Comparison of ENCODE assay signal across 19 cellular contexts in the genomic region with DNA sequence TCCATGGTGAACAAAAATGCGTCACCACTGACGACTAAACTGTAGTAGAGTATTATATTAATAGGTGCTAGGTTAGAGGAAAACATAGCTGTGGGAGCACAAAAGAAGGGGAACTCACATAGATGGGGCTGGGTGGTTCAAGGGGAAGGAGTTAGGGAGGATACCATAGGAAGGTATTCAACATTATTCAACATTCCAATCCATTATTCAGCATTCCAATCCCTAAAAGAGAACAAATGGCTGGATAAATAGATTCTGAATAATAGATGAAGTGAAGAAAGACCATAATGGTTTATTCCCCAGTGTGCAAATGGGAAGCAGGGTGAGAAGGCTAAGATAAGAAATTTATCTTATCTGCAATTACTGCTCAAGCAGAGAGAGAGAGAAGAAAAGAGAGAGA.
DNase-seq lines count a peak whose midpoint lies in the region; ATAC-seq and TF ChIP-seq lines count a peak whose summit lies in the region.
"Had no signal": no experiment of that assay in that cellular context is flagged by ENCODE, and none has a peak within 500 bp of the region (broad histone marks: within the 10 kb centered on the region; RNA-seq: fewer than 3 reads in every experiment).

No MANE protein-coding gene starts in this region.

- H3K56ac ChIP-seq in mesendoderm (ENCODE audit: low read length) = no peak overlapping the region

- H3K27me3 Mint-ChIP-seq in GM23338 (ENCODE audit: insufficient read depth, low read depth, poor library complexity) (peaks cover 12% of the 10 kb centered on the region), endodermal cell (ENCODE audit: insufficient read depth) (no peaks in the 10 kb centered on the region)
- no peaks in the 10 kb centered on the region for H3K27me3 Mint-ChIP-seq in activated T-cell treated with anti-CD3 and anti-CD28 coated beads, Interleukin-2, amount 50 U/mL, for 24 hours
- H3K27me3 Mint-ChIP-seq: CD4-positive, alpha-beta memory T cell had no signal

- H3K9ac ChIP-seq in HUES6 (ENCODE audit: low read length) (no peak overlapping the region), endodermal cell (ENCODE audit: extremely low read depth, low read length, poor library complexity, severe bottlenecking) (no peak overlapping the region), mesendoderm (ENCODE audit: low read length) (no peak overlapping the region)

- H3K27ac ChIP-seq in GM23338 (ENCODE audit: low read depth) = peak overlapping the region; percentile 93
- H3K27ac ChIP-seq in HUES6 (ENCODE audit: low read depth, low read length) = peak overlapping the region; percentile 60; the same call in 1 of the 2 replicates
- H3K27ac ChIP-seq in endodermal cell (ENCODE audit: low read depth, low read length) = no peak overlapping the region
- H3K27ac ChIP-seq in mesendoderm (ENCODE audit: low read depth, low read length) = no peak overlapping the region
- H3K27ac ChIP-seq: C4-2B had no signal

- peaks cover 70% of the 10 kb centered on the region for H3K4me1 Mint-ChIP-seq in GM23338
- peaks cover 18% of the 10 kb centered on the region for H3K4me1 Mint-ChIP-seq in endodermal cell
- no peaks in the 10 kb centered on the region for H3K4me1 Mint-ChIP-seq in activated T-cell treated with anti-CD3 and anti-CD28 coated beads, Interleukin-2, amount 50 U/mL, for 24 hours (ENCODE audit: low read depth)
- H3K4me1 Mint-ChIP-seq: CD4-positive, alpha-beta memory T cell had no signal

- H3K27ac Mint-ChIP-seq in GM23338 (peak overlapping the region; percentile 93), endodermal cell (peak overlapping the region; percentile 8)
- no peak overlapping the region for H3K27ac Mint-ChIP-seq in activated T-cell treated with anti-CD3 and anti-CD28 coated beads, Interleukin-2, amount 50 U/mL, for 24 hours
- H3K27ac Mint-ChIP-seq: CD4-positive, alpha-beta memory T cell had no signal

- H4K20me1 ChIP-seq in GM23338 (replicated peaks; ENCODE audit: insufficient read depth) = peaks cover 35% of the 10 kb centered on the region

- H3K9me3 Mint-ChIP-seq in GM23338 (no peaks in the 10 kb centered on the region; the same call in 2 of the 3 replicates), endodermal cell (no peaks in the 10 kb centered on the region)
- H3K9me3 Mint-ChIP-seq in activated T-cell treated with anti-CD3 and anti-CD28 coated beads, Interleukin-2, amount 50 U/mL, for 24 hours = no peaks in the 10 kb centered on the region

- H3K36me3 ChIP-seq in GM23338 (ENCODE audit: insufficient read depth) (peaks cover 84% of the 10 kb centered on the region), HUES6 (ENCODE audit: control insufficient read depth, insufficient read depth, low read length) (peaks cover 93% of the 10 kb centered on the region), endodermal cell (ENCODE audit: control insufficient read depth, insufficient read depth, low read length) (peaks cover 46% of the 10 kb centered on the region), mesendoderm (ENCODE audit: control insufficient read depth, insufficient read depth, low read length) (no peaks in the 10 kb centered on the region)
- H3K36me3 ChIP-seq: BE2C had no signal

- peak overlapping the region; percentile 37; the same call in 2 of the 3 replicates for H3K4me3 Mint-ChIP-seq in GM23338
- H3K4me3 Mint-ChIP-seq in endodermal cell = no peak overlapping the region
- H3K4me3 Mint-ChIP-seq in activated T-cell treated with anti-CD3 and anti-CD28 coated beads, Interleukin-2, amount 50 U/mL, for 24 hours = no peak overlapping the region
- H3K4me3 Mint-ChIP-seq: CD4-positive, alpha-beta memory T cell had no signal

- no peak overlapping the region for H2BK15ac ChIP-seq in mesendoderm (replicated peaks; ENCODE audit: low read depth)

- no peak overlapping the region for H2AK5ac ChIP-seq in mesendoderm (ENCODE audit: low read length)

- H3K4me2 ChIP-seq in GM23338 = no peak overlapping the region
- H3K4me2 ChIP-seq in mesendoderm (ENCODE audit: low read length) = no peak overlapping the region

- peaks cover 50% of the 10 kb centered on the region for H3F3A ChIP-seq in GM23338 (replicated peaks; ENCODE audit: low read depth)

- no peak overlapping the region for H4K5ac ChIP-seq in mesendoderm (ENCODE audit: low read length)

- H3K36me3 Mint-ChIP-seq in GM23338 (ENCODE audit: low read depth) = peaks cover 98% of the 10 kb centered on the region
- H3K36me3 Mint-ChIP-seq in endodermal cell (ENCODE audit: low read depth) = peaks cover 64% of the 10 kb centered on the region
- H3K36me3 Mint-ChIP-seq in activated T-cell treated with anti-CD3 and anti-CD28 coated beads, Interleukin-2, amount 50 U/mL, for 24 hours (ENCODE audit: low read depth) = peaks cover 21% of the 10 kb centered on the region

- H3K79me2 ChIP-seq in GM23338 (replicated peaks; ENCODE audit: insufficient read depth) (peaks cover 12% of the 10 kb centered on the region), mesendoderm (ENCODE audit: control insufficient read depth, insufficient read depth, low read length) (no peaks in the 10 kb centered on the region)

- H3K4ac ChIP-seq in mesendoderm (ENCODE audit: low read depth, low read length) = no peak overlapping the region

- H3K9me2 ChIP-seq in GM23338 (ENCODE audit: insufficient read depth) = no peaks in the 10 kb centered on the region

- H2AFZ ChIP-seq in GM23338 = no peak overlapping the region

- TF ChIP-seq CTCF in GM23338 (conservative IDR thresholded peaks at IDR 0.05; ENCODE audit: low read depth in 2 of 2) (no peak), endodermal cell (conservative IDR thresholded peaks at IDR 0.05) (no peak)

- no peak overlapping the region for H3K18ac ChIP-seq in mesendoderm (ENCODE audit: low read length)

- H3K4me1 ChIP-seq in GM23338 (ENCODE audit: insufficient read depth) (peaks cover 80% of the 10 kb centered on the region), HUES6 (ENCODE audit: control insufficient read depth, insufficient read depth, low read length) (peaks cover 19% of the 10 kb centered on the region), endodermal cell (ENCODE audit: control insufficient read depth, insufficient read depth, low read length) (peaks cover 6% of the 10 kb centered on the region), mesendoderm (ENCODE audit: control insufficient read depth, low read depth, low read length) (peaks cover 7% of the 10 kb centered on the region)
- H3K4me1 ChIP-seq: BE2C, Caco-2 had no signal

- ATAC-seq in GM23338 (peak; percentile 54), GM21381 (IDR thresholded peaks at IDR 0.05; ENCODE audit: unreplicated experiment) (no peak), HG02588 (IDR thresholded peaks at IDR 0.05; ENCODE audit: unreplicated experiment) (no peak)
- ATAC-seq: HCT116, K562 had no signal

- no peak overlapping the region for H2BK120ac ChIP-seq in mesendoderm (ENCODE audit: low read depth, low read length)

- H3K79me1 ChIP-seq in mesendoderm (ENCODE audit: low read length) = no peaks in the 10 kb centered on the region

- H3K23ac ChIP-seq in mesendoderm (ENCODE audit: low read length) = no peak overlapping the region

- H3K4me3 ChIP-seq in GM23338 (no peak overlapping the region), HUES6 (ENCODE audit: low read depth, low read length) (no peak overlapping the region), endodermal cell (ENCODE audit: low read length) (no peak overlapping the region), mesendoderm (ENCODE audit: low read length) (no peak overlapping the region)
- H3K4me3 ChIP-seq: K562 had no signal

- H2BK5ac ChIP-seq in mesendoderm (ENCODE audit: low read length) = no peak overlapping the region

- WGBS in endodermal cell (ENCODE audit: insufficient coverage in 1 of 2, insufficient read length in 1 of 2), 2 experiments = 97% methylated on average over 2 of the region's 2 CpGs; no CpG with 5 or more reads in 1 of the 2 experiments
- WGBS in mesendoderm (ENCODE audit: extremely low coverage, insufficient coverage, low lambda C conversion rate) = no CpG with 5 or more reads among the region's 2 CpGs

- H3K9me3 ChIP-seq in HUES6 (ENCODE audit: control insufficient read depth, insufficient read depth, low read depth, low read length) (no peaks in the 10 kb centered on the region), endodermal cell (ENCODE audit: control insufficient read depth, low read length) (no peaks in the 10 kb centered on the region)
- H3K9me3 ChIP-seq: BE2C, Caco-2 had no signal

- DNase-seq in GM23338 (ENCODE audit: low spot score) (peak; percentile 60), endodermal cell (no peak), mesendoderm (peak; percentile 75), dedifferentiated amniotic fluid mesenchymal stem cell (ENCODE audit: extremely low spot score) (no peak)
- DNase-seq in activated T-cell treated with anti-CD3 and anti-CD28 coated beads, Interleukin-2, amount 50 U/mL, for 24 hours = no peak
- DNase-seq: ACHN; BE2C; Caco-2; CD4-positive, alpha-beta memory T cell; DMS53; GF-D8; GOT3; Karpas-422 had no signal

- H4K8ac ChIP-seq in mesendoderm (ENCODE audit: low read depth, low read length) = no peak overlapping the region

- H3K27me3 ChIP-seq in GM23338 (ENCODE audit: insufficient read depth) (no peaks in the 10 kb centered on the region), HUES6 (ENCODE audit: control insufficient read depth, insufficient read depth, low read length) (no peaks in the 10 kb centered on the region), endodermal cell (ENCODE audit: control insufficient read depth, insufficient read depth, low read length, poor library complexity, severe bottlenecking) (no peaks in the 10 kb centered on the region), mesendoderm (ENCODE audit: insufficient read depth, low read length, poor library complexity) (no peaks in the 10 kb centered on the region)
- H3K27me3 ChIP-seq: BE2C had no signal

TF ChIP-seq in GM23338, 12 proteins besides CTCF, POLR2A, EP300 and RAD21 (continues in another document):
- TF ChIP-seq JUNB (IDR thresholded peaks at IDR 0.05; ENCODE audit: unreplicated experiment) (no peak), EZH2phosphoT487 (IDR thresholded peaks at IDR 0.05; ENCODE audit: unreplicated experiment) (no peak), NANOG (IDR thresholded peaks at IDR 0.05; ENCODE audit: borderline replicate concordance) (no peak), ETS1 (IDR thresholded peaks at IDR 0.05) (no peak)

Comparison
In these comparisons a context has a peak if more than half of its experiments do, and no peak if none do; other contexts are left out.
1. DNase-seq: peak in GM23338 (single experiment) and mesendoderm (single experiment); none in endodermal cell (single experiment), activated T-cell treated with anti-CD3 and anti-CD28 coated beads, Interleukin-2, amount 50 U/mL, for 24 hours (single experiment) and dedifferentiated amniotic fluid mesenchymal stem cell (single experiment).
2. H3K27ac ChIP-seq: peak in GM23338 (single experiment) and HUES6 (single experiment); none in endodermal cell (single experiment) and mesendoderm (single experiment).